ENCODE assay signal across 27 cellular contexts in genomic region chr10:111784386-111784785, GRCh38.
"Had no signal": no experiment of that assay in that cellular context is flagged by ENCODE, and none has a peak within 500 bp of the region (broad histone marks: within the 10 kb centered on the region; RNA-seq: fewer than 3 reads in every experiment).

No MANE protein-coding gene starts in this region.

- H3K4me1 ChIP-seq: esophagus muscularis mucosa, heart right ventricle, left lung, neural progenitor cell, parathyroid adenoma, prostate gland, right atrium auricular region, tibial nerve, upper lobe of left lung had no signal

- H3K79me2 ChIP-seq: parathyroid adenoma had no signal

- H3K4me3 ChIP-seq: coronary artery, esophagus muscularis mucosa, heart right ventricle, left lung, mucosa of descending colon, neural progenitor cell, prostate gland, right atrium auricular region, thoracic aorta, tibial nerve, upper lobe of left lung had no signal

- H3K9me3 ChIP-seq: esophagus muscularis mucosa, heart right ventricle, left lung, mucosa of descending colon, prostate gland, right atrium auricular region, thoracic aorta, tibial nerve, upper lobe of left lung had no signal

- H3K27ac Mint-ChIP-seq: mesothelial cell of epicardium; naive thymus-derived CD4-positive, alpha-beta T cell; neural progenitor cell; stimulated activated effector memory CD8-positive, alpha-beta T cell treated with anti-CD3 and anti-CD28 coated beads, Interleukin-12 subunit alpha, Interleukin-12 subunit beta, amount 100 ng/mL, for 72 hours had no signal

- H3K4me2 ChIP-seq: neural progenitor cell had no signal

- ATAC-seq: heart right ventricle; left cardiac atrium; left lung; mucosa of descending colon; naive thymus-derived CD4-positive, alpha-beta T cell; sciatic nerve; stimulated activated effector memory CD8-positive, alpha-beta T cell treated with anti-CD3 and anti-CD28 coated beads, Interleukin-12 subunit alpha, Interleukin-12 subunit beta, amount 100 ng/mL, for 72 hours; stimulated activated naive CD8-positive, alpha-beta T cell treated with anti-CD3 and anti-CD28 coated beads, Interleukin-15, Interleukin-2, amounts not matched to agents 100 U/mL and 50 U/mL, for 24 hours had no signal

- H3K36me3 ChIP-seq: esophagus muscularis mucosa, heart right ventricle, left lung, neural progenitor cell, prostate gland, right atrium auricular region, thoracic aorta, tibial nerve, upper lobe of left lung had no signal

- H2AFZ ChIP-seq: neural progenitor cell, parathyroid adenoma had no signal

- H3K9me3 Mint-ChIP-seq: mesothelial cell of epicardium, nephron, neural progenitor cell had no signal

- H3K9ac ChIP-seq: neural progenitor cell, parathyroid adenoma had no signal

- H3K36me3 Mint-ChIP-seq: mesothelial cell of epicardium; naive thymus-derived CD4-positive, alpha-beta T cell; neural progenitor cell; stimulated activated effector memory CD8-positive, alpha-beta T cell treated with anti-CD3 and anti-CD28 coated beads, Interleukin-12 subunit alpha, Interleukin-12 subunit beta, amount 100 ng/mL, for 72 hours had no signal

- H3K27me3 ChIP-seq: esophagus muscularis mucosa, heart right ventricle, left lung, neural progenitor cell, right atrium auricular region, tibial nerve, upper lobe of left lung had no signal

- DNase-seq: dermis blood vessel endothelial cell; effector memory CD4-positive, alpha-beta T cell; foreskin melanocyte; glutamatergic neuron; heart right ventricle; hippocampal formation; left cardiac atrium; left lung; mesenchymal stem cell; mucosa of descending colon; naive thymus-derived CD4-positive, alpha-beta T cell; stimulated activated CD4-positive, alpha-beta T cell treated with anti-CD3 and anti-CD28 coated beads, Interleukin-2, amount 100 ng/mL, for 24 hours; stimulated activated CD4-positive, alpha-beta T cell treated with anti-CD3 and anti-CD28 coated beads, Interleukin-4, amount 100 ng/mL, for 24 hours; stimulated activated naive CD8-positive, alpha-beta T cell treated with anti-CD3 and anti-CD28 coated beads, Interleukin-15, Interleukin-2, amounts not matched to agents 100 U/mL and 50 U/mL, for 24 hours; upper lobe of left lung had no signal

- H3K4me1 Mint-ChIP-seq: mesothelial cell of epicardium; naive thymus-derived CD4-positive, alpha-beta T cell; stimulated activated effector memory CD8-positive, alpha-beta T cell treated with anti-CD3 and anti-CD28 coated beads, Interleukin-12 subunit alpha, Interleukin-12 subunit beta, amount 100 ng/mL, for 72 hours had no signal

- H3K27ac ChIP-seq: coronary artery, esophagus muscularis mucosa, heart right ventricle, left lung, neural progenitor cell, parathyroid adenoma, prostate gland, right atrium auricular region, thoracic aorta, tibial nerve, upper lobe of left lung had no signal

- H3K4me3 Mint-ChIP-seq: mesothelial cell of epicardium; naive thymus-derived CD4-positive, alpha-beta T cell; nephron; neural progenitor cell; stimulated activated effector memory CD8-positive, alpha-beta T cell treated with anti-CD3 and anti-CD28 coated beads, Interleukin-12 subunit alpha, Interleukin-12 subunit beta, amount 100 ng/mL, for 72 hours had no signal
